Comparison of ENCODE assay signal across 22 cellular contexts in genomic region chr5:80919678-80920196, GRCh38. TPM values are rescaled to one million over a fixed set of nuclear protein-coding genes. Genes with fewer than 3 reads are reported as not detected.
DNase-seq lines count a peak whose midpoint lies in the region; ATAC-seq and TF ChIP-seq lines count a peak whose summit lies in the region.
"Had no signal": no experiment of that assay in that cellular context is flagged by ENCODE, and none has a peak within 500 bp of the region (broad histone marks: within the 10 kb centered on the region; RNA-seq: fewer than 3 reads in every experiment).

No MANE protein-coding gene starts in this region.

- no peak overlapping the region for H3K9ac ChIP-seq in mammary epithelial cell (ENCODE audit: insufficient read depth, low read length)

- H3K79me2 ChIP-seq in mammary epithelial cell (ENCODE audit: insufficient read depth, low read length) = no peaks in the 10 kb centered on the region

- in situ Hi-C loops in mammary epithelial cell (cut with MboI; ENCODE audit: low sequenced_read_pairs in 2 of 2) = no loop called here

- 89% methylated on average over 6 of the region's 6 CpGs for WGBS in mammary epithelial cell (ENCODE audit: low coverage, missing lambda C conversion rate)

- no peak overlapping the region for H3K27ac ChIP-seq in RWPE2 (ENCODE audit: poor library complexity, severe bottlenecking)
- no peak overlapping the region for H3K27ac ChIP-seq in CD4-positive, alpha-beta T cell (ENCODE audit: low read depth, low read length)
- H3K27ac ChIP-seq in mammary epithelial cell (ENCODE audit: insufficient read depth, low read depth, low read length) = no peak overlapping the region
- H3K27ac ChIP-seq: C4-2B had no signal

- peak overlapping the region; percentile 96 for H3K27ac Mint-ChIP-seq in mesothelial cell of epicardium
- H3K27ac Mint-ChIP-seq in CD4-positive, alpha-beta T cell = no peak overlapping the region
- H3K27ac Mint-ChIP-seq: IgD-negative memory B cell had no signal

- ATAC-seq in RWPE2 (ENCODE audit: low read depth) (peak; percentile 27; the same call in 1 of the 3 replicates), esophagus mucosa (no peak)
- no peak for ATAC-seq in CD4-positive, alpha-beta T cell (ENCODE audit: poor library complexity)
- ATAC-seq: GM12878 had no signal

- no peaks in the 10 kb centered on the region for H3K27me3 ChIP-seq in RWPE2 (ENCODE audit: insufficient read depth, poor library complexity, severe bottlenecking)
- H3K27me3 ChIP-seq in CD4-positive, alpha-beta T cell (ENCODE audit: control insufficient read depth, insufficient read depth, low read length) = no peaks in the 10 kb centered on the region
- no peaks in the 10 kb centered on the region for H3K27me3 ChIP-seq in mammary epithelial cell (ENCODE audit: insufficient read depth, low read length)

- BruUV-seq in mammary epithelial cell (replicated peaks; lab: Mats Ljungman, UMichigan) = no TSS peak

- intact Hi-C loops in CD4-positive, alpha-beta T cell (cut with DNase I, micrococcal nuclease) = no loop called here
- intact Hi-C loops in mammary epithelial cell (cut with micrococcal nuclease) = no loop called here

- H3K36me3 ChIP-seq in RWPE2 (ENCODE audit: low read depth) (no peaks in the 10 kb centered on the region), mammary epithelial cell (ENCODE audit: insufficient read depth, low read length) (no peaks in the 10 kb centered on the region)
- H3K36me3 ChIP-seq: HAP-1 had no signal

- H3K9me3 ChIP-seq in RWPE2 (ENCODE audit: severe bottlenecking) (no peaks in the 10 kb centered on the region), mammary epithelial cell (replicated peaks; ENCODE audit: insufficient read depth, low read length) (no peaks in the 10 kb centered on the region)
- H3K9me3 ChIP-seq in CD4-positive, alpha-beta T cell (ENCODE audit: control insufficient read depth, low read length) = no peaks in the 10 kb centered on the region
- H3K9me3 ChIP-seq: HAP-1 had no signal

- H3K9me3 Mint-ChIP-seq in mesothelial cell of epicardium = peaks cover 6% of the 10 kb centered on the region
- no peaks in the 10 kb centered on the region for H3K9me3 Mint-ChIP-seq in CD4-positive, alpha-beta T cell
- H3K9me3 Mint-ChIP-seq: IgD-negative memory B cell had no signal

- no peaks in the 10 kb centered on the region for H3K27me3 Mint-ChIP-seq in mesothelial cell of epicardium (ENCODE audit: low read depth)
- H3K27me3 Mint-ChIP-seq in CD4-positive, alpha-beta T cell = no peaks in the 10 kb centered on the region

- peaks cover 4% of the 10 kb centered on the region for H3K36me3 Mint-ChIP-seq in mesothelial cell of epicardium
- no peaks in the 10 kb centered on the region for H3K36me3 Mint-ChIP-seq in CD4-positive, alpha-beta T cell (ENCODE audit: low read depth)

- dilution Hi-C loops in mammary epithelial cell (cut with HindIII; ENCODE audit: low sequenced_read_pairs) = no loop called here

- no peak overlapping the region for H3K4me2 ChIP-seq in mammary epithelial cell (ENCODE audit: insufficient read depth, low read depth, low read length)

- H3K4me1 ChIP-seq in RWPE2 (ENCODE audit: insufficient read depth, poor library complexity, severe bottlenecking) (no peaks in the 10 kb centered on the region), mammary epithelial cell (ENCODE audit: insufficient read depth, low read length) (no peaks in the 10 kb centered on the region)

- DNase-seq in ELR (ENCODE audit: low read depth) (peak; percentile 50), RWPE2 (ENCODE audit: low spot score) (no peak), choroid plexus epithelial cell (ENCODE audit: low read depth) (peak; percentile 43), mesothelial cell of epicardium (ENCODE audit: low spot score in 2 of 2, unreplicated experiment in 2 of 2) (no peak), mammary epithelial cell (no peak)
- DNase-seq in CD4-positive, alpha-beta T cell = no peak
- DNase-seq: AML-193, DMS 273 treated with DMSO at 0.1 percent for 48 hours, Kasumi-1, MM.1S, NCI-H1092, NCI-H146, NCI-H2081, NCI-H510A treated with DMSO at 0.1 percent for 48 hours, OCI-M1, SIG-M5, T-helper 1 cell had no signal

- TF ChIP-seq CTCF in RWPE2 (IDR thresholded peaks at IDR 0.05; ENCODE audit: poor library complexity, severe bottlenecking) = no peak
- no peak for TF ChIP-seq CTCF in choroid plexus epithelial cell (conservative IDR thresholded peaks at IDR 0.05; ENCODE audit: low read depth, low read length)
- no peak for TF ChIP-seq CTCF in mesothelial cell of epicardium (IDR thresholded peaks at IDR 0.05; ENCODE audit: unreplicated experiment)
- no peak for TF ChIP-seq CTCF in CD4-positive, alpha-beta T cell (IDR thresholded peaks at IDR 0.05)
- TF ChIP-seq CTCF in mammary epithelial cell (conservative IDR thresholded peaks at IDR 0.05 in 1 of 2, IDR thresholded peaks at IDR 0.05 in 1 of 2; ENCODE audit: extremely low read depth in 1 of 2, insufficient read depth in 1 of 2, low read depth in 1 of 2, low read length in 2 of 2) = no peak

- H3K4me3 Mint-ChIP-seq in mesothelial cell of epicardium = peak overlapping the region; percentile 30
- no peak overlapping the region for H3K4me3 Mint-ChIP-seq in CD4-positive, alpha-beta T cell

- H3K4me3 ChIP-seq in RWPE2 (ENCODE audit: severe bottlenecking) = no peak overlapping the region
- no peak overlapping the region for H3K4me3 ChIP-seq in choroid plexus epithelial cell (ENCODE audit: low read depth, low read length)
- no peak overlapping the region for H3K4me3 ChIP-seq in mammary epithelial cell (replicated peaks in 1 of 3; ENCODE audit: insufficient read depth in 1 of 3, low read depth in 2 of 3, low read length in 3 of 3)
- H3K4me3 ChIP-seq: GM12878, HAP-1 had no signal

- no peaks in the 10 kb centered on the region for H4K20me1 ChIP-seq in mammary epithelial cell (ENCODE audit: insufficient read depth, low read length)

- POLR2A ChIA-PET in CD4-positive, alpha-beta T cell (lab: Charles Lee) = no interaction called here

- no peak overlapping the region for H2AFZ ChIP-seq in mammary epithelial cell (ENCODE audit: low read depth, low read length)

- CTCF ChIA-PET in CD4-positive, alpha-beta T cell (lab: Charles Lee) = no interaction called here
- CTCF ChIA-PET in mammary epithelial cell (lab: Charles Lee; ENCODE audit: low non-redundant PET) = no interaction called here

- peaks cover 47% of the 10 kb centered on the region for H3K4me1 Mint-ChIP-seq in mesothelial cell of epicardium
- H3K4me1 Mint-ChIP-seq in CD4-positive, alpha-beta T cell (ENCODE audit: low read depth) = peaks cover 4% of the 10 kb centered on the region
- H3K4me1 Mint-ChIP-seq: IgD-negative memory B cell had no signal

RNA-seq across cellular contexts. Expression of gene RASGRF2, which starts 40.4 kb away (rescaled TPM):
- total RNA-seq in mesothelial cell of epicardium = 4.5 to 5.7 TPM (median 5.5 TPM) in 3 replicates
- total RNA-seq in CD4-positive, alpha-beta T cell = 10 to 100 TPM; 21.9 to 24.9 TPM
- total RNA-seq in mammary epithelial cell = 1 to 10 TPM in 1 of 2 donors, under 1 TPM in 1; 0.19 to 2.0 TPM
- polyA plus RNA-seq in mammary epithelial cell = 0.05 TPM
- not detected for polyA minus RNA-seq in mammary epithelial cell
- 1.1 TPM for total RNA-seq in esophagus mucosa

Comparison
In these comparisons a context has a peak if more than half of its experiments do, and no peak if none do; other contexts are left out.
1. DNase-seq: peak in ELR (single experiment) and choroid plexus epithelial cell (single experiment); none in RWPE2 (single experiment), mesothelial cell of epicardium (0 of 2), CD4-positive, alpha-beta T cell (0 of 10) and mammary epithelial cell (single experiment).